ENCODE assay signal across 9 cellular contexts in the genomic region with DNA sequence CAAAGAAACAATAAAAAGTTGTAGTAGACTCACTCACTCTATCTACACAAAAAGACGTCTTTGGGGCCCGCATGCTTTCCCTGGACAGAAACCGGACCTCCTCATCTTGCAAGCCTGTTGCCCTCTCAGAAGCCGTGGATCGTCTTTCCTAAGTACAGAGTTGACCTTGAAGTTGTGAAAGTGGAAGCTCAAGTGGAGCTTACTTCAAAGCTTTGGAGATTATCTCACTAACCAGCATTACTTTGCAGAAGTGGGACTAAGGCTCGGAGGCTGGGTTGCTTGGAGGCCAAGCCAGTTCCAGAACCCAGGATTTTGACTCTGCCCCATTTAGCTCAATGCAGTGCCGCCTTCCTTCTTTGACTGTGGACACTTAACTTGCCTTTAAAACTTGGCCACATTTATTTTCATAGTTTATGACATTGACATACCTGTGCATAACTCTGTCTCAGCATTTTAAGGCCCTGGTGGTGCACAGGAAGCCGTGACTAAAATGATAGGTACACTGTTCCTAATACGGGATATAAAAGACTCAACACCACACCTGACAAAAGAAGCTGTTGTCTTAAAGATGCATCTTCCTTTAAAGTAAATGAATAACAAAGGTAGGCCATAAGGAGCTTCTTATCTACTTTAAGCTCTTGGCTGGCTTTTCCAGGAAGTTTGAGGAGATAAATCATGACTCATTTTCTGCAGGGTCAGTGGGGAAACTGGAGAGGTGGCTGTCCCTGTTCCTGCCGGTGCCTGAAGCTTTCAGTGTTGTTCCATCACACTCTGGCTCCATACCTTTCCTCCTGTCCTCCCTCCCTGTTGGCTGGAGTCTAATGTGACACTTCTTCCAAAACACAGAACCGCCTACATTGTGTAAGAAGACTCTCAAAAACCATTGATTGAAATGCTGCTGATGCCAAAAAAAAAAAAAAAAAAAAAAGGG. TPM values are rescaled to one million over a fixed set of nuclear protein-coding genes. Genes with fewer than 3 reads are reported as not detected.
A peak's percentile ranks its signal among the peaks of the same experiment; 100 is the strongest.
DNase-seq lines count a peak whose midpoint lies in the region; TF ChIP-seq lines count a peak whose summit lies in the region.
"Had no signal": no experiment of that assay in that cellular context is flagged by ENCODE, and none has a peak within 500 bp of the region (broad histone marks: within the 10 kb centered on the region; RNA-seq: fewer than 3 reads in every experiment).

No MANE protein-coding gene starts in this region.

- H3K27me3 ChIP-seq in CD8-positive, alpha-beta memory T cell (ENCODE audit: insufficient read depth, low read length, poor library complexity, severe bottlenecking), result no peaks in the 10 kb centered on the region
- no peaks in the 10 kb centered on the region for H3K27me3 ChIP-seq in breast epithelium
- H3K27me3 ChIP-seq in muscle layer of colon (ENCODE audit: control insufficient read depth in 1 of 2, insufficient read depth in 2 of 2, low read length in 2 of 2), result no peaks in the 10 kb centered on the region

- H3K4me1 Mint-ChIP-seq in CD8-positive, alpha-beta memory T cell, result peaks cover 36 to 62% (median 53%) of the 10 kb centered on the region in 3 donors

- TF ChIP-seq POLR2A in breast epithelium (IDR thresholded peaks at IDR 0.05), result no peak

- CTCF ChIA-PET in CD8-positive, alpha-beta memory T cell (lab: Charles Lee), result interaction anchor here (0.7 to 1.8 kb wide), 5 partner anchors 18 to 99 kb away, joined by 3 to 7 read pairs (median 4); no protein-coding TSS in a partner anchor

- H3K9ac ChIP-seq in muscle layer of colon (ENCODE audit: low read length), result no peak overlapping the region

- peaks cover 0 to 28% (median 6%) of the 10 kb centered on the region in 3 donors for H3K36me3 Mint-ChIP-seq in CD8-positive, alpha-beta memory T cell

- no peaks in the 10 kb centered on the region for H3K27me3 Mint-ChIP-seq in CD8-positive, alpha-beta memory T cell

- no peaks in the 10 kb centered on the region for H3K9me3 Mint-ChIP-seq in CD8-positive, alpha-beta memory T cell

- peak overlapping the region in 3 of 7 donors; percentile 8 to 49 (median 46) for H3K4me3 Mint-ChIP-seq in CD8-positive, alpha-beta memory T cell

- H3K4me1 ChIP-seq in CD8-positive, alpha-beta memory T cell (ENCODE audit: insufficient read depth, low read length), result peaks cover 29% of the 10 kb centered on the region
- H3K4me1 ChIP-seq in breast epithelium (peaks cover 5 to 15% of the 10 kb centered on the region in 2 donors), muscle layer of colon (ENCODE audit: insufficient read depth, low read length) (peaks cover 44% of the 10 kb centered on the region)

- intact Hi-C loops in breast epithelium (cut with DNase I; ENCODE audit: low total_unique reads), result no loop called here

- H3K36me3 ChIP-seq in CD8-positive, alpha-beta memory T cell (ENCODE audit: insufficient read depth, low read length), result no peaks in the 10 kb centered on the region
- H3K36me3 ChIP-seq in breast epithelium, result no peaks in the 10 kb centered on the region
- peaks cover 7% of the 10 kb centered on the region for H3K36me3 ChIP-seq in muscle layer of colon (ENCODE audit: insufficient read depth, low read length)

- H3K27ac Mint-ChIP-seq in CD8-positive, alpha-beta memory T cell, result peak overlapping the region; percentile 34 to 87 (median 55)

- H3K27ac ChIP-seq in CD8-positive, alpha-beta memory T cell (ENCODE audit: low read depth, low read length), result peak overlapping the region; percentile 75
- H3K27ac ChIP-seq in breast epithelium (peak overlapping the region; percentile 74 to 75), muscle layer of colon (ENCODE audit: low read depth, low read length) (peak overlapping the region; percentile 22)

- H3K9me3 ChIP-seq in CD8-positive, alpha-beta memory T cell (ENCODE audit: low read length), result no peaks in the 10 kb centered on the region
- H3K9me3 ChIP-seq in breast epithelium (no peaks in the 10 kb centered on the region), muscle layer of colon (ENCODE audit: low read length) (no peaks in the 10 kb centered on the region)

- TF ChIP-seq CTCF in breast epithelium (IDR thresholded peaks at IDR 0.05) (no peak), GM10266 (IDR thresholded peaks at IDR 0.05; ENCODE audit: control insufficient read depth, insufficient read depth, low read depth, missing control alignments) (no peak)

- POLR2A ChIA-PET in CD8-positive, alpha-beta memory T cell (lab: Charles Lee), result interaction anchor here (0.7 to 1.1 kb wide), 5 partner anchors 11 to 1963 kb away, joined by 3 to 12 read pairs (median 4); a partner anchor contains a TSS

- H3K4me3 ChIP-seq in CD8-positive, alpha-beta memory T cell (ENCODE audit: low read length), result no peak overlapping the region
- H3K4me3 ChIP-seq in breast epithelium, result no peak overlapping the region
- H3K4me3 ChIP-seq in muscle layer of colon (ENCODE audit: low read depth in 1 of 2, low read length in 2 of 2), result no peak overlapping the region

- DNase-seq in CD8-positive, alpha-beta memory T cell, result no peak
- DNase-seq in NCI-H2029 treated with DMSO at 0.1 percent for 48 hours (lab: John Stamatoyannopoulos, UW) (peak; percentile 65), breast epithelium (ENCODE audit: low spot score in 2 of 2) (no peak), NCI-H774 (lab: John Stamatoyannopoulos, UW) (no peak), GM10266 (ENCODE audit: extremely low spot score) (no peak), foreskin melanocyte (no peak)
- no peak for DNase-seq in activated CD8-positive, alpha-beta memory T cell treated with anti-CD3 and anti-CD28 coated beads for 24 hours
- DNase-seq: NK-92 treated with Interleukin-12 subunit alpha and Interleukin-12 subunit beta, amount 100 ng/mL, for 24 hours had no signal

RNA-seq across cellular contexts. Expression of a gene that starts 10.7 kb away (rescaled TPM):
- total RNA-seq in CD8-positive, alpha-beta memory T cell, result 10 to 100 TPM; 17.7 to 17.8 TPM
- 19.8 TPM for polyA plus RNA-seq in CD8-positive, alpha-beta memory T cell
- 10 to 100 TPM; 27.2 to 43.9 (median 33.1) TPM for total RNA-seq in breast epithelium

RNA-seq across cellular contexts. Expression of a gene that starts 11.6 kb away (rescaled TPM):
- 10 to 100 TPM; 13.1 to 14.0 TPM for total RNA-seq in CD8-positive, alpha-beta memory T cell
- 13.5 TPM for polyA plus RNA-seq in CD8-positive, alpha-beta memory T cell
- 10 to 100 TPM in 2 of 3 donors, 1 to 10 TPM in 1; 8.8 to 13.1 (median 11.9) TPM for total RNA-seq in breast epithelium

RNA-seq across cellular contexts. Expression of a gene that starts 48.8 kb away (rescaled TPM):
- total RNA-seq in CD8-positive, alpha-beta memory T cell, result 10 to 100 TPM; 67.0 to 68.3 TPM
- 51.7 TPM for polyA plus RNA-seq in CD8-positive, alpha-beta memory T cell
- total RNA-seq in breast epithelium, result 10 to 100 TPM; 35.7 to 86.9 (median 55.0) TPM

Comparison
In these comparisons a context has a peak if more than half of its experiments do, and no peak if none do; other contexts are left out.
1. H3K27ac ChIP-seq: peak in every context shown above with its lines; median percentile 75 in CD8-positive, alpha-beta memory T cell; 74 in breast epithelium; 22 in muscle layer of colon.